In the genomic region with DNA sequence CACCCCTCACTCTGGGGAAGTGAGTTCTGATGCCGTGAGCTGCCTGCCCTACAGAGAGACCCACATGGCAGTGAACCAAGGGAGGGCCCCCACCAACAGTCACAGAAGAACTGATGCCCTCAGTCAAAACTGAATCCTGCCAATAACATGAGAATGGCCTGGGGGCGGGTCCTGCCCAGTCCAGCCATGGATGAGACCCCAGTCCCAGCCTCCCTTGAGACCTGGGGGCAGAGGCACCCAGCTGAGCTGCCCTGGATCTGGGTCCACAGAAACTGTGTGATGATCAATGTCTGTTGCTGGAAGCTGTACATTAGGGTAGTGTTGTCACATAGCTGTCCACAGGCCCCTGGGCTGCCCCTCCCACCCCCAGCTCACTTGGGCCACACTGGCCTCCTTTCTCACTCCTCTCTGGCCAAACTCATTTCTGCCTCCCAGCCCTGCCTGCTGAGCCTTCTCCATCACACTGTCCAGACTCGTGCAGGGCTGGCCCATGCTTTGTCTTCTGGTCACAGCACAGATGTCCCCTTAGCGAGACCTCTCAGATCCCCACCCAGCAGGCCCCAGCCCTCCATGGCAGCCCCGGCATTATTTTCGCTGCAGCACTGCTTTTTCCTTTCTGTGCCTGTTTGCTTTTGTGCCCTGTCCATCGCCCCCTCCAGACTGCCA, we compare ENCODE assay signal across 10 cellular contexts. TPM values are rescaled to one million over a fixed set of nuclear protein-coding genes. Genes with fewer than 3 reads are reported as not detected.
DNase-seq lines count a peak whose midpoint lies in the region; ATAC-seq and TF ChIP-seq lines count a peak whose summit lies in the region.
"Had no signal": no experiment of that assay in that cellular context is flagged by ENCODE, and none has a peak within 500 bp of the region (broad histone marks: within the 10 kb centered on the region; RNA-seq: fewer than 3 reads in every experiment).

No MANE protein-coding gene starts in this region.

- H3K9me3 ChIP-seq in mesenchymal stem cell (ENCODE audit: control insufficient read depth, low read length) = no peaks in the 10 kb centered on the region
- no peaks in the 10 kb centered on the region for H3K9me3 ChIP-seq in transverse colon
- H3K9me3 ChIP-seq in mucosa of descending colon = no peaks in the 10 kb centered on the region
- H3K9me3 ChIP-seq: prostate gland had no signal

- peak overlapping the region; percentile 36 for H3K9ac ChIP-seq in mesenchymal stem cell (ENCODE audit: low read length)

- no peak for ATAC-seq in mucosa of descending colon

- H2BK5ac ChIP-seq in mesenchymal stem cell (ENCODE audit: low read depth, low read length, poor library complexity, severe bottlenecking) = no peak overlapping the region

- H2AK5ac ChIP-seq in mesenchymal stem cell (ENCODE audit: low read length, severe bottlenecking) = peak overlapping the region; percentile 20

- peak overlapping the region in 1 of 2 experiments; percentile 53 for H3K14ac ChIP-seq in mesenchymal stem cell (ENCODE audit: low read length in 2 of 2)

- H3K4me3 Mint-ChIP-seq in activated naive CD4-positive, alpha-beta T cell treated with anti-CD3 and anti-CD28 coated beads for 36 hours = peak overlapping the region; percentile 93
- peak overlapping the region; percentile 92 for H3K4me3 Mint-ChIP-seq in activated naive CD8-positive, alpha-beta T cell

- H3K27ac ChIP-seq in mesenchymal stem cell (ENCODE audit: low read length, poor library complexity, severe bottlenecking) = no peak overlapping the region
- peak overlapping the region; percentile 90 to 94 (median 94) for H3K27ac ChIP-seq in transverse colon

- no peaks in the 10 kb centered on the region for H3K27me3 Mint-ChIP-seq in activated naive CD4-positive, alpha-beta T cell treated with anti-CD3 and anti-CD28 coated beads for 36 hours (ENCODE audit: low read depth)
- no peaks in the 10 kb centered on the region for H3K27me3 Mint-ChIP-seq in activated naive CD8-positive, alpha-beta T cell

- no peaks in the 10 kb centered on the region for H3K9me3 Mint-ChIP-seq in activated naive CD4-positive, alpha-beta T cell treated with anti-CD3 and anti-CD28 coated beads for 36 hours
- no peaks in the 10 kb centered on the region for H3K9me3 Mint-ChIP-seq in activated naive CD8-positive, alpha-beta T cell (ENCODE audit: low read depth)

- peak overlapping the region in 1 of 2 experiments; percentile 8 for H3K4ac ChIP-seq in mesenchymal stem cell (ENCODE audit: low read depth in 1 of 2, low read length in 2 of 2)

- peak overlapping the region; percentile 64 for H4K91ac ChIP-seq in mesenchymal stem cell (ENCODE audit: low read length)

- WGBS in mesenchymal stem cell = 74% methylated on average over 7 of the region's 7 CpGs
- WGBS in transverse colon (ENCODE audit: low coverage in 1 of 2), 2 donors = 67 to 70% methylated on average over 4 to 6 of the region's 7 CpGs

- in situ Hi-C loops in transverse colon (cut with MboI; ENCODE audit: low pct_ligation_motif_present in 1 of 4, low pct_unique_long_range_greater_than_20kb in 1 of 4, low sequenced_read_pairs in 3 of 4) = loop anchor here in 2 of 4 donors (5.0 kb wide), 1 partner anchor 45 kb away; no protein-coding TSS in a partner anchor

- peaks cover 5 to 20% of the 10 kb centered on the region in 2 experiments for H3K36me3 ChIP-seq in mesenchymal stem cell (ENCODE audit: control insufficient read depth in 1 of 2, insufficient read depth in 2 of 2, low read depth in 1 of 2, low read length in 2 of 2)
- H3K36me3 ChIP-seq in transverse colon = no peaks in the 10 kb centered on the region
- no peaks in the 10 kb centered on the region for H3K36me3 ChIP-seq in mucosa of descending colon (ENCODE audit: low read depth)
- H3K36me3 ChIP-seq: prostate gland had no signal

- no peak overlapping the region for H2AFZ ChIP-seq in mesenchymal stem cell (ENCODE audit: low read depth, low read length)

- H3K4me3 ChIP-seq in mesenchymal stem cell (ENCODE audit: insufficient read depth in 1 of 2, low read depth in 1 of 2, low read length in 2 of 2) = no peak overlapping the region
- no peak overlapping the region for H3K4me3 ChIP-seq in transverse colon
- no peak overlapping the region for H3K4me3 ChIP-seq in mucosa of descending colon

- no peak overlapping the region for H2BK15ac ChIP-seq in mesenchymal stem cell (ENCODE audit: low read depth, poor library complexity, severe bottlenecking)

- no peaks in the 10 kb centered on the region for H3K36me3 Mint-ChIP-seq in activated naive CD4-positive, alpha-beta T cell treated with anti-CD3 and anti-CD28 coated beads for 36 hours (ENCODE audit: low read depth)
- H3K36me3 Mint-ChIP-seq in activated naive CD8-positive, alpha-beta T cell = no peaks in the 10 kb centered on the region

- H2BK120ac ChIP-seq in mesenchymal stem cell (ENCODE audit: low read depth, low read length) = no peak overlapping the region

- H3K27me3 ChIP-seq in mesenchymal stem cell (ENCODE audit: control insufficient read depth in 1 of 2, insufficient read depth in 1 of 2, low read length in 2 of 2) (peaks cover 0 to 3% of the 10 kb centered on the region in 2 experiments), transverse colon (no peaks in the 10 kb centered on the region)

- TF ChIP-seq CTCF in transverse colon (IDR thresholded peaks at IDR 0.05) (no peak), mucosa of descending colon (IDR thresholded peaks at IDR 0.05) (no peak)

- intact Hi-C loops in activated naive CD4-positive, alpha-beta T cell treated with anti-CD3 and anti-CD28 coated beads for 36 hours (cut with micrococcal nuclease) = loop anchor here (1.0 to 10.0 kb wide), 5 partner anchors 88 to 918 kb away; a partner anchor contains a TSS
- intact Hi-C loops in transverse colon (cut with DNase I; ENCODE audit: low total_unique reads) (loop anchor here (1.0 to 10.0 kb wide), 2 partner anchors 42 to 102 kb away; no protein-coding TSS in a partner anchor), mucosa of descending colon (cut with DNase I, micrococcal nuclease) (loop anchor here in 1 of 2 donors (5.0 to 10.0 kb wide), 2 partner anchors 45 to 112 kb away; a partner anchor contains a TSS)

- H4K8ac ChIP-seq in mesenchymal stem cell (ENCODE audit: low read length) = no peak overlapping the region

- no peak overlapping the region for H3K23ac ChIP-seq in mesenchymal stem cell (ENCODE audit: low read length in 2 of 2)

- TF ChIP-seq POLR2A in transverse colon (IDR thresholded peaks at IDR 0.05) = no peak

- peaks cover 41% of the 10 kb centered on the region for H3K79me1 ChIP-seq in mesenchymal stem cell (replicated peaks; ENCODE audit: low read length, poor library complexity, severe bottlenecking)

- H3K4me2 ChIP-seq in mesenchymal stem cell (ENCODE audit: low read length, poor library complexity, severe bottlenecking) = peak overlapping the region; percentile 74

- H3K4me1 ChIP-seq in mesenchymal stem cell (ENCODE audit: control insufficient read depth, insufficient read depth, low read depth, low read length) (peaks cover 45% of the 10 kb centered on the region), transverse colon (peaks cover 34 to 56% (median 51%) of the 10 kb centered on the region in 4 donors), mucosa of descending colon (ENCODE audit: low read depth) (peaks cover 47% of the 10 kb centered on the region)

- no peak for TF ChIP-seq EP300 in transverse colon (IDR thresholded peaks at IDR 0.05; ENCODE audit: low read depth)

- peak overlapping the region; percentile 13 for H3K27ac Mint-ChIP-seq in activated naive CD4-positive, alpha-beta T cell treated with anti-CD3 and anti-CD28 coated beads for 36 hours
- H3K27ac Mint-ChIP-seq in activated naive CD8-positive, alpha-beta T cell = peak overlapping the region; percentile 93

- DNase-seq in activated naive CD4-positive, alpha-beta T cell treated with anti-CD3 and anti-CD28 coated beads for 36 hours = no peak
- no peak for DNase-seq in activated naive CD4-positive, alpha-beta T cell (lab: John Stamatoyannopoulos, UW)
- no peak for DNase-seq in mesenchymal stem cell
- no peak for DNase-seq in transverse colon
- no peak for DNase-seq in RKO (ENCODE audit: low spot score)
- no peak for DNase-seq in NOMO-1 treated with DMSO at 0.1 percent for 48 hours (lab: John Stamatoyannopoulos, UW; ENCODE audit: unreplicated experiment)
- no peak for DNase-seq in mucosa of descending colon
- DNase-seq: cortex of kidney had no signal

- H3K4me1 Mint-ChIP-seq in activated naive CD4-positive, alpha-beta T cell treated with anti-CD3 and anti-CD28 coated beads for 36 hours (ENCODE audit: low read depth) = peaks cover 47% of the 10 kb centered on the region
- H3K4me1 Mint-ChIP-seq in activated naive CD8-positive, alpha-beta T cell (ENCODE audit: low read depth) = peaks cover 47% of the 10 kb centered on the region

- peak overlapping the region in 1 of 2 experiments; percentile 55 for H2BK12ac ChIP-seq in mesenchymal stem cell (ENCODE audit: low read length in 2 of 2)

- H3K18ac ChIP-seq in mesenchymal stem cell (ENCODE audit: low read depth in 1 of 2, low read length in 2 of 2) = peak overlapping the region in 1 of 2 experiments; percentile 63

- CTCF ChIA-PET in activated naive CD4-positive, alpha-beta T cell treated with anti-CD3 and anti-CD28 coated beads for 36 hours (lab: Charles Lee) = interaction anchor here (0.8 to 5.7 kb wide), 16 partner anchors 8 to 125 kb away, joined by 3 to 85 read pairs (median 7); a partner anchor contains a TSS

RNA-seq across cellular contexts. Expression of a gene that starts 16.8 kb away (rescaled TPM):
- 1 to 10 TPM; 3.9 to 4.7 TPM for total RNA-seq in activated naive CD4-positive, alpha-beta T cell treated with anti-CD3 and anti-CD28 coated beads for 36 hours
- 15.3 TPM for polyA plus RNA-seq in mesenchymal stem cell (2013, experiment 1 of 2)
- 14.4 TPM for polyA plus RNA-seq in mesenchymal stem cell (2013, experiment 2 of 2)
- total RNA-seq in transverse colon (10 to 100 TPM in 3 of 4 donors, 1 to 10 TPM in 1; 4.1 to 15.7 (median 11.8) TPM), mucosa of descending colon (10 to 100 TPM in 1 of 3 donors, 1 to 10 TPM in 2; 4.3 to 14.0 (median 8.6) TPM)

RNA-seq across cellular contexts. Expression of a gene that starts 25.8 kb away (rescaled TPM):
- total RNA-seq in activated naive CD4-positive, alpha-beta T cell treated with anti-CD3 and anti-CD28 coated beads for 36 hours = 10 to 100 TPM; 29.5 to 32.5 TPM
- 30.8 TPM for polyA plus RNA-seq in mesenchymal stem cell (2013, experiment 1 of 2)
- 27.5 TPM for polyA plus RNA-seq in mesenchymal stem cell (2013, experiment 2 of 2)
- total RNA-seq in transverse colon (100 to 1,000 TPM in 1 of 4 donors, 10 to 100 TPM in 3; 50.5 to 233 (median 58.2) TPM), mucosa of descending colon (10 to 100 TPM; 38.3 to 59.4 (median 44.2) TPM)
